ENCODE assay signal across 20 cellular contexts in the genomic region with DNA sequence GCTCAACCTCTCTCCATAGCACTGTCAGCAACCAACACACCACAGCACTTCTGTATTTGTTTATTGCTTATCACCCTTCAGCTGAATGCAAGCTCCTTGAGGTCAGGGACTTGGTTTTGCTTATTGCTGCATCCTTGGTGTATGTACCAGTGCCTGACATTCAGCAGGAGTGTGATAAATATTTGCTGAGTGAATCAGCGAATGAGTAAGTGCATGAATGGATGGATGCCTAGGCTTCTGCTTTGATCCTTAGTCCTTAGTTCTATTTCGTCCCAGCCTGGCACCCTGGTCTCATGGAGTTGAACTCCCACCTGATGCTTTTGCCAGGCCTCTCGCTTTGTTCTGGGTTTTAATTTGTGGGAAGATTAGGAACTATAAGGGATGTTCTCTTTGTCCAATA.
"Had no signal": no experiment of that assay in that cellular context is flagged by ENCODE, and none has a peak within 500 bp of the region (broad histone marks: within the 10 kb centered on the region; RNA-seq: fewer than 3 reads in every experiment).

No MANE protein-coding gene starts in this region.

- H3K4me3 Mint-ChIP-seq: activated CD4-positive, alpha-beta T cell treated with anti-CD3 and anti-CD28 coated beads for 36 hours; activated CD8-positive, alpha-beta T cell treated with anti-CD3 and anti-CD28 coated beads for 36 hours; activated T-cell treated with anti-CD3 and anti-CD28 coated beads, Interleukin-2, amount 50 U/mL, for 72 hours; nephron; stimulated activated naive CD8-positive, alpha-beta T cell treated with anti-CD3 and anti-CD28 coated beads, Interleukin-15, Interleukin-2, amounts not matched to agents 100 ng/mL and 50 ng/mL, for 24 hours; T-cell had no signal

- DNase-seq: activated CD4-positive, alpha-beta T cell treated with anti-CD3 and anti-CD28 coated beads for 36 hours; activated CD8-positive, alpha-beta memory T cell treated with anti-CD3 and anti-CD28 coated beads, Interleukin-2, amount 50 U/mL, for 4 hours; activated CD8-positive, alpha-beta T cell treated with anti-CD3 and anti-CD28 coated beads for 36 hours; activated gamma-delta T cell treated with Interleukin-2 at 50 U/mL for 16 hours; activated T-cell treated with anti-CD3 and anti-CD28 coated beads, Interleukin-2, amount 50 U/mL, for 72 hours; colonic mucosa; occipital lobe; psoas muscle; stimulated activated CD4-positive, alpha-beta T cell treated with anti-CD3 and anti-CD28 coated beads, Interleukin-12 subunit alpha, Interleukin-12 subunit beta, amount 100 ng/mL, for 4 hours; T-cell; T1000; testis; upper lobe of right lung had no signal

- ATAC-seq: activated CD4-positive, alpha-beta T cell treated with anti-CD3 and anti-CD28 coated beads for 36 hours; activated CD8-positive, alpha-beta T cell treated with anti-CD3 and anti-CD28 coated beads for 36 hours; activated T-cell treated with anti-CD3 and anti-CD28 coated beads, Interleukin-2, amount 50 U/mL, for 72 hours; left lobe of liver; psoas muscle; sciatic nerve; T-cell; upper lobe of right lung had no signal

- H3K27ac Mint-ChIP-seq: activated CD4-positive, alpha-beta T cell treated with anti-CD3 and anti-CD28 coated beads for 36 hours; activated CD8-positive, alpha-beta T cell treated with anti-CD3 and anti-CD28 coated beads for 36 hours; activated T-cell treated with anti-CD3 and anti-CD28 coated beads, Interleukin-2, amount 50 U/mL, for 72 hours; nephron; stimulated activated naive CD8-positive, alpha-beta T cell treated with anti-CD3 and anti-CD28 coated beads, Interleukin-15, Interleukin-2, amounts not matched to agents 100 ng/mL and 50 ng/mL, for 24 hours; T-cell had no signal

- H3K27me3 ChIP-seq: ascending aorta, colonic mucosa, testis, upper lobe of right lung had no signal

- H3K36me3 Mint-ChIP-seq: T-cell had no signal

- H3K27ac ChIP-seq: ascending aorta, colonic mucosa, psoas muscle, testis, upper lobe of right lung, VCaP had no signal

- FAIRE-seq: endothelial cell of umbilical vein had no signal

- H3K4me3 ChIP-seq: ascending aorta, colonic mucosa, psoas muscle, testis, upper lobe of right lung had no signal

- H3K36me3 ChIP-seq: ascending aorta, colonic mucosa, upper lobe of right lung had no signal

- H3K4me1 ChIP-seq: colonic mucosa, psoas muscle, upper lobe of right lung had no signal

- H3K9me3 ChIP-seq: ascending aorta, colonic mucosa, psoas muscle, testis, upper lobe of right lung had no signal

- H3K4me1 Mint-ChIP-seq: activated CD4-positive, alpha-beta T cell treated with anti-CD3 and anti-CD28 coated beads for 36 hours; nephron; T-cell had no signal

- H3K9me3 Mint-ChIP-seq: stimulated activated naive CD8-positive, alpha-beta T cell treated with anti-CD3 and anti-CD28 coated beads, Interleukin-15, Interleukin-2, amounts not matched to agents 100 ng/mL and 50 ng/mL, for 24 hours had no signal
